ENCODE assay signal across 30 cellular contexts in the genomic region with DNA sequence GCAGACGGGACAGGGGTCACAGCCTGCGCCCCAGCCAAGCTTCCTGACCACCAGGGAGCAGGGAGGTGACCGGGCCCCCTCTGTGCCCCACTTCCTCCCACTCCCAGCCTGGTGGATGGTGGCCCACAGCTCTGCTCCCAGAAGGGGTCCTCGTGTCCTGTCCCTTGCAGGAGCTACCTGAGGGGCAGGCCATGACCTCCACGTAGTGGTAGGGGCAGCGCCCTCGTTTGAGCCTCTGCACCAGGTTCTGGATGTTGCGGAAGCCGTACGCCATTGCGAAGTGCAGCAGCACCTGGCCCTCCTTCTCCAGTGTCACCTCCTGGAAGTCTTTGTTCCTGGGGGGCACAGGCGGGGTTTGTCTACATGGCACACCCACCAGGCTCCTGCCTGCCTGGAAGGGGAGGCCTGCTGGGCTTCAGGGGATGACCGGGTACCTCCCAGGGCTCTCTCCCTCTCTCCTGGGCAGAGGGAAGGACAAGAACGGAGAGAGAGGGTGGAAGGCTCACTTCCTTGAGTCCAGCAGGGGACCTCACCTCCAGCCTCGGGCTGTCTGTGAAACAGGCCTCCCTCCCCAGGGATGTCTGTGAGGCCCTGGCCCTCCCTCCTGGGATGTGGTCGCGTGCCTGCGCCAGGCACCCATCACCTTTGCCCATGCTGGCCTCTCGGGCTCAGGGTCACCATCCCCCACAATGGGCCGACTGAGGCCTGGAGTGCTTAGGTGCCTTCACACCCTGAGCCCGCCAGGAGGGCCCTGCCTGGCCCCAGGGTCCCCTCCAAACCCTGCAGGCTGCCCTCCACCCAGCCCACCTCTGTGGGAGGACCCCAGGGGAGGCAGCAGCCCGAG. TPM values are rescaled to one million over a fixed set of nuclear protein-coding genes. Genes with fewer than 3 reads are reported as not detected.
DNase-seq lines count a peak whose midpoint lies in the region; ATAC-seq and TF ChIP-seq lines count a peak whose summit lies in the region.
"Had no signal": no experiment of that assay in that cellular context is flagged by ENCODE, and none has a peak within 500 bp of the region (broad histone marks: within the 10 kb centered on the region; RNA-seq: fewer than 3 reads in every experiment).

No MANE protein-coding gene starts in this region.

- TF ChIP-seq POLR2A in NB4 (IDR thresholded peaks at IDR 0.05; ENCODE audit: extremely low read depth, insufficient read length), result no peak

- no peaks in the 10 kb centered on the region for H3K4me1 Mint-ChIP-seq in osteocyte (ENCODE audit: unreplicated experiment)
- H3K4me1 Mint-ChIP-seq: brain, immature natural killer cell had no signal

- no peak overlapping the region for H3K27ac Mint-ChIP-seq in osteocyte (ENCODE audit: unreplicated experiment)
- H3K27ac Mint-ChIP-seq: activated naive CD4-positive, alpha-beta T cell treated with anti-CD3 and anti-CD28 coated beads for 36 hours; activated T-helper 1 cell treated with anti-CD3 and anti-CD28 coated beads, Interleukin-12 subunit alpha, Interleukin-12 subunit beta, Interleukin-2, Interleukin-4 antibody, amounts not matched to agents 30 ng/mL and 10 ng/mL and 1 ng/mL, durations not matched to agents 14 hours and 24 hours and 36 hours; brain; HFFc6; immature natural killer cell; T-helper 2 cell treated with Interferon-gamma antibody and Interleukin-4, amounts not matched to agents 5 μg/mL and 100 μg/mL, for 36 hours had no signal

- no peak overlapping the region for H3K4me3 ChIP-seq in NB4 (ENCODE audit: low read depth, low read length)
- H3K4me3 ChIP-seq: adrenal gland, dorsolateral prefrontal cortex, GM23248, prostate gland, sigmoid colon, suprapubic skin had no signal

- ATAC-seq in HG03159 (IDR thresholded peaks at IDR 0.05; ENCODE audit: unreplicated experiment), result no peak
- ATAC-seq: left lobe of liver had no signal

- DNase-seq in ELF-1 (ENCODE audit: low read depth, low spot score), result peak; percentile 3
- DNase-seq in NB4 (ENCODE audit: low read depth), result peak; percentile 19
- peak; percentile 80 for DNase-seq in osteocyte (ENCODE audit: extremely low spot score, unreplicated experiment)
- DNase-seq in AG08396 (ENCODE audit: low spot score), result no peak
- DNase-seq: activated CD4-positive, alpha-beta T cell treated with anti-CD3 and anti-CD28 coated beads for 4 hours; activated naive CD4-positive, alpha-beta T cell treated with anti-CD3 and anti-CD28 coated beads for 36 hours; CD4-positive, alpha-beta memory T cell; cerebellar nuclear complex; EL; GM23248; HFFc6; hypothalamus; immature natural killer cell; Kasumi-1; mesendoderm; NCI-H1694; NCI-H524; SHP77; sigmoid colon; stimulated activated CD4-positive, alpha-beta T cell treated with anti-CD3 and anti-CD28 coated beads, Interleukin-15, amount 100 ng/mL, for 24 hours; stimulated activated naive CD4-positive, alpha-beta T cell had no signal

- no peak overlapping the region for H3K4me3 Mint-ChIP-seq in osteocyte (ENCODE audit: unreplicated experiment)
- H3K4me3 Mint-ChIP-seq: activated naive CD4-positive, alpha-beta T cell treated with anti-CD3 and anti-CD28 coated beads for 36 hours; activated T-helper 1 cell treated with anti-CD3 and anti-CD28 coated beads, Interleukin-12 subunit alpha, Interleukin-12 subunit beta, Interleukin-2, Interleukin-4 antibody, amounts not matched to agents 30 ng/mL and 10 ng/mL and 1 ng/mL, durations not matched to agents 14 hours and 24 hours and 36 hours; brain; CD4-positive, alpha-beta memory T cell; HFFc6; T-helper 2 cell treated with Interferon-gamma antibody and Interleukin-4, amounts not matched to agents 5 μg/mL and 100 μg/mL, for 36 hours had no signal

- H3K27me3 Mint-ChIP-seq in osteocyte (ENCODE audit: unreplicated experiment), result no peaks in the 10 kb centered on the region
- H3K27me3 Mint-ChIP-seq: brain; CD4-positive, alpha-beta memory T cell had no signal

- no peaks in the 10 kb centered on the region for H3K9me3 Mint-ChIP-seq in osteocyte (ENCODE audit: unreplicated experiment)
- H3K9me3 Mint-ChIP-seq: activated naive CD4-positive, alpha-beta T cell treated with anti-CD3 and anti-CD28 coated beads for 36 hours; activated T-helper 1 cell treated with anti-CD3 and anti-CD28 coated beads, Interleukin-12 subunit alpha, Interleukin-12 subunit beta, Interleukin-2, Interleukin-4 antibody, amounts not matched to agents 30 ng/mL and 10 ng/mL and 1 ng/mL, durations not matched to agents 14 hours and 24 hours and 36 hours; brain; CD4-positive, alpha-beta memory T cell; HFFc6; immature natural killer cell; T-helper 2 cell treated with Interferon-gamma antibody and Interleukin-4, amounts not matched to agents 5 μg/mL and 100 μg/mL, for 36 hours had no signal

- peaks cover 7% of the 10 kb centered on the region for H3K36me3 Mint-ChIP-seq in osteocyte (ENCODE audit: unreplicated experiment)

- TF ChIP-seq CTCF in NB4 (IDR thresholded peaks at IDR 0.05; ENCODE audit: low read depth, low read length) (no peak), osteocyte (IDR thresholded peaks at IDR 0.05) (no peak)

RNA-seq across cellular contexts. Expression of a gene that starts 4.0 kb away (rescaled TPM):
- total RNA-seq in osteocyte, result 11.3 and 17.3 TPM in 2 replicates

RNA-seq across cellular contexts. Expression of a gene that starts 4.6 kb away (rescaled TPM):
- 2.6 and 3.1 TPM in 2 replicates for total RNA-seq in osteocyte

RNA-seq across cellular contexts. Expression of a gene that starts 9.9 kb away (rescaled TPM):
- total RNA-seq in osteocyte, result 31.4 and 31.5 TPM in 2 replicates

RNA-seq across cellular contexts. Expression of a gene that starts 9.9 kb away (rescaled TPM):
- total RNA-seq in osteocyte, result 41.5 and 41.7 TPM in 2 replicates

RNA-seq across cellular contexts. Expression of a gene that starts 16.0 kb away (rescaled TPM):
- 48.2 and 49.7 TPM in 2 replicates for total RNA-seq in osteocyte
